8 cellular contexts compared by ENCODE assay signal in genomic region chr1:73998348-73998959, GRCh38.
DNase-seq lines count a peak whose midpoint lies in the region; ATAC-seq and TF ChIP-seq lines count a peak whose summit lies in the region.

No MANE protein-coding gene starts in this region.

- DNase-seq in cardiac muscle cell (ENCODE audit: low read depth in 1 of 2, low spot score in 1 of 2) (peak; percentile 43 to 55), left ventricle myocardium superior (no peak), NCI-H69 (lab: John Stamatoyannopoulos, UW) (peak; percentile 71), dermis microvascular lymphatic vessel endothelial cell (ENCODE audit: low read depth in 2 of 2) (peak; percentile 41 to 44), non-pigmented ciliary epithelial cell (ENCODE audit: low read depth) (peak; percentile 24), activated T-cell treated with anti-CD3 and anti-CD28 coated beads for 4 hours (no peak), omental fat pad (ENCODE audit: low spot score) (no peak)

- TF ChIP-seq CTCF in cardiac muscle cell (IDR thresholded peaks at IDR 0.05; ENCODE audit: low read depth, low read length), result peak; percentile 34
- no peak for TF ChIP-seq CTCF in omental fat pad (IDR thresholded peaks at IDR 0.05)

- peaks cover 8% of the 10 kb centered on the region for H3K27me3 ChIP-seq in cardiac muscle cell

- no peak overlapping the region for H3K4me3 ChIP-seq in cardiac muscle cell

- no peaks in the 10 kb centered on the region for H3K9me3 ChIP-seq in cardiac muscle cell (ENCODE audit: low read depth)

- ATAC-seq in left ventricle myocardium superior (no peak), HG03432 (IDR thresholded peaks at IDR 0.05; ENCODE audit: unreplicated experiment) (peak; percentile 65), omental fat pad (ENCODE audit: low FRiP score) (no peak)

- no peak overlapping the region for H3K27ac ChIP-seq in cardiac muscle cell

- no peaks in the 10 kb centered on the region for H3K36me3 ChIP-seq in cardiac muscle cell

- intact Hi-C loops in left ventricle myocardium superior (cut with micrococcal nuclease), result no loop called here

- H3K4me1 ChIP-seq in cardiac muscle cell (ENCODE audit: low read depth), result no peaks in the 10 kb centered on the region

Comparison
In these comparisons a context has a peak if more than half of its experiments do, and no peak if none do; other contexts are left out.
1. DNase-seq: peak in cardiac muscle cell (2 of 2), NCI-H69 (single experiment), dermis microvascular lymphatic vessel endothelial cell (2 of 2) and non-pigmented ciliary epithelial cell (single experiment); none in left ventricle myocardium superior (single experiment), activated T-cell treated with anti-CD3 and anti-CD28 coated beads for 4 hours (single experiment) and omental fat pad (single experiment).